In genomic region chr4:152779513-152780266, GRCh38 we compare ENCODE assay signal across 8 cellular contexts. TPM values are rescaled to one million over a fixed set of nuclear protein-coding genes. Genes with fewer than 3 reads are reported as not detected.
DNase-seq lines count a peak whose midpoint lies in the region; ATAC-seq and TF ChIP-seq lines count a peak whose summit lies in the region.

TSS of gene ARFIP1 (plus strand) at chr4:152779954. CDS start at chr4:152829634, 49,680 bp downstream.
TSS of gene TIGD4 (minus strand) at chr4:152779730. CDS start at chr4:152771004, 8,726 bp downstream.

- H3K27me3 Mint-ChIP-seq in activated CD4-positive, alpha-beta T cell treated with anti-CD3 and anti-CD28 coated beads for 36 hours = peaks cover 5% of the 10 kb centered on the region

- peak within 1 kb of the TSS; percentile 75 to 99 for H3K9ac ChIP-seq in colonic mucosa (ENCODE audit: low read depth in 2 of 2, low read length in 2 of 2)

- POLR2A ChIA-PET in activated CD4-positive, alpha-beta T cell treated with anti-CD3 and anti-CD28 coated beads for 36 hours (lab: Charles Lee) = interaction anchor here (1.1 to 1.5 kb wide), 2 partner anchors 243 to 451 kb away, joined by 3 to 6 read pairs; partner anchors contain the start of gene FBXW7

- intact Hi-C loops in activated CD4-positive, alpha-beta T cell treated with anti-CD3 and anti-CD28 coated beads for 36 hours (cut with DNase I, micrococcal nuclease) = loop anchor here (1.0 to 5.0 kb wide), 10 partner anchors 28 to 1762 kb away; partner anchors contain the start of genes FBXW7 (in 2 of the 2), FHDC1 (in 1 of the 2), GATB (in 1 of the 2) and LRBA (in 1 of the 2)
- intact Hi-C loops in colonic mucosa (cut with DNase I) = loop anchor here (5.0 kb wide), 1 partner anchor 303 kb away; no protein-coding TSS in a partner anchor

- H3K36me3 ChIP-seq in BE2C (no peaks in the 10 kb centered on the region), colonic mucosa (no peaks in the 10 kb centered on the region)

- H3K27ac Mint-ChIP-seq in activated CD4-positive, alpha-beta T cell treated with anti-CD3 and anti-CD28 coated beads for 36 hours = peak within 1 kb of the TSS; percentile 94

- peaks cover 2% of the 10 kb centered on the region for H3K36me3 Mint-ChIP-seq in activated CD4-positive, alpha-beta T cell treated with anti-CD3 and anti-CD28 coated beads for 36 hours (ENCODE audit: low read depth)

- H3K27me3 ChIP-seq in BE2C (no peaks in the 10 kb centered on the region), colonic mucosa (no peaks in the 10 kb centered on the region), layer of hippocampus (ENCODE audit: control insufficient read depth, insufficient read depth, low read length) (no peaks in the 10 kb centered on the region)

- H3K27ac ChIP-seq in colonic mucosa (peak within 1 kb of the TSS; percentile 92), layer of hippocampus (ENCODE audit: low read depth, low read length) (peak within 1 kb of the TSS; percentile 87)

- CTCF ChIA-PET in activated CD4-positive, alpha-beta T cell treated with anti-CD3 and anti-CD28 coated beads for 36 hours (lab: Charles Lee) = interaction anchor here (0.7 to 2.3 kb wide), 12 partner anchors 8 to 293 kb away, joined by 3 to 13 read pairs (median 4); no protein-coding TSS in a partner anchor

- peak within 1 kb of the TSS; percentile 96 for H3K4me3 Mint-ChIP-seq in activated CD4-positive, alpha-beta T cell treated with anti-CD3 and anti-CD28 coated beads for 36 hours

- TF ChIP-seq CTCF in BE2C (IDR thresholded peaks at IDR 0.05; ENCODE audit: low read depth, low read length) (peak; percentile 46), colonic mucosa (IDR thresholded peaks at IDR 0.05) (no peak)

- peak; percentile 80 for TF ChIP-seq POLR2A in GM19193 (IDR thresholded peaks at IDR 0.05; ENCODE audit: extremely low read depth, insufficient read depth, insufficient read length)

- ATAC-seq in HG03439 (IDR thresholded peaks at IDR 0.05; ENCODE audit: unreplicated experiment) = peak; percentile 98
- ATAC-seq in activated CD4-positive, alpha-beta T cell treated with anti-CD3 and anti-CD28 coated beads for 36 hours = peak; percentile 91

- peak within 1 kb of the TSS; percentile 88 for H3K4me3 ChIP-seq in BE2C (ENCODE audit: low read depth, low read length)
- peak within 1 kb of the TSS; percentile 64 for H3K4me3 ChIP-seq in colonic mucosa

- no peaks in the 10 kb centered on the region for H3K9me3 Mint-ChIP-seq in activated CD4-positive, alpha-beta T cell treated with anti-CD3 and anti-CD28 coated beads for 36 hours (ENCODE audit: low read depth)

- H3K4me1 Mint-ChIP-seq in activated CD4-positive, alpha-beta T cell treated with anti-CD3 and anti-CD28 coated beads for 36 hours = peaks cover 44% of the 10 kb centered on the region

- peak; percentile 98 for DNase-seq in BE2C
- DNase-seq in NCI-H510A (lab: John Stamatoyannopoulos, UW) = peak; percentile 91
- peak; percentile 97 for DNase-seq in activated CD4-positive, alpha-beta T cell treated with anti-CD3 and anti-CD28 coated beads for 36 hours
- peak; percentile 99 for DNase-seq in colonic mucosa
- peak; percentile 84 to 87 for DNase-seq in stimulated activated CD4-positive, alpha-beta T cell treated with anti-CD3 and anti-CD28 coated beads, Interleukin-1b, Interleukin-23, amount 100 ng/mL, for 4 hours (ENCODE audit: low read depth in 2 of 2)

- H3K9me3 ChIP-seq in BE2C = no peaks in the 10 kb centered on the region
- no peaks in the 10 kb centered on the region for H3K9me3 ChIP-seq in colonic mucosa

- H3K4me1 ChIP-seq in BE2C = peaks cover 5% of the 10 kb centered on the region
- H3K4me1 ChIP-seq in colonic mucosa = peaks cover 7% of the 10 kb centered on the region

RNA-seq across cellular contexts. Expression of gene ARFIP1, which starts in this region (rescaled TPM):
- polyA plus RNA-seq in BE2C (2012; ENCODE audit: insufficient read depth, insufficient read length, low read depth) = 19.8 TPM
- 10 to 100 TPM in 1 of 2 experiments, 1 to 10 TPM in 1; 8.4 to 10.5 TPM for total RNA-seq in activated CD4-positive, alpha-beta T cell treated with anti-CD3 and anti-CD28 coated beads for 36 hours
- 10 to 100 TPM; 55.9 to 74.1 TPM for total RNA-seq in colonic mucosa

RNA-seq across cellular contexts. Expression of gene TIGD4, which starts in this region (rescaled TPM):
- polyA plus RNA-seq in BE2C (2012; ENCODE audit: insufficient read depth, insufficient read length, low read depth) = not detected
- under 1 TPM; 0.27 to 0.28 TPM for total RNA-seq in activated CD4-positive, alpha-beta T cell treated with anti-CD3 and anti-CD28 coated beads for 36 hours
- under 1 TPM in 1 of 2 donors, not detected in 1; 0.30 TPM for total RNA-seq in colonic mucosa

Comparison
In these comparisons a context has a peak if more than half of its experiments do, and no peak if none do; other contexts are left out.
1. Peak in every context shown above with its lines: DNase-seq, ATAC-seq, H3K4me3 ChIP-seq and H3K27ac ChIP-seq.
2. RNA of gene ARFIP1 (total RNA-seq): 55.9 to 74.1 TPM in colonic mucosa; 8.4 to 10.5 TPM in activated CD4-positive, alpha-beta T cell treated with anti-CD3 and anti-CD28 coated beads for 36 hours; every median in the first group is over 4 times any median in the second.